20 cellular contexts compared by ENCODE assay signal in the genomic region with DNA sequence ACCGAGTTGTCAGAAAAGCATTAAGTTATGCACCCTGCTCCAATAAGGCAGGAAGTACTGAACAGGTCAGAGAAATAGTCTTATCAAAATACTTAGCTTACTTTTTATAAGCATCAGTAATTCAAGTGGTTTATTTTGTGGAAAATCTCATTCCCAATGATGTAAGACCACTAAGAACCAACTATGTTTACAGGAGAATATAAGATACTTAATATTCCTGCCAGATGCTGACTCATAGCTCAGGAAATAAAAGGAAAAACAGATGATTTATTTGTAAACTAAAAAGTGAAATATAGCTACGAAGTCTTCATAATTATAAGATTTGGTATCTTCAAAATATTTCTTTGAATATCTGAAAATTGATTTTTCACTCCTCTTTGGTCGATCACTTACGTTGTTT.
"Had no signal": no experiment of that assay in that cellular context is flagged by ENCODE, and none has a peak within 500 bp of the region (broad histone marks: within the 10 kb centered on the region; RNA-seq: fewer than 3 reads in every experiment).

No MANE protein-coding gene starts in this region.

- H3K4me1 ChIP-seq: body of pancreas had no signal

- H3K9me3 ChIP-seq: body of pancreas had no signal

- DNase-seq: activated CD4-positive, alpha-beta T cell treated with anti-CD3 and anti-CD28 coated beads, Interleukin-2, amount 50 U/mL, for 4 hours; activated CD4-positive, CD25-positive, alpha-beta regulatory T cell treated with anti-CD3 and anti-CD28 coated beads, Interleukin-2, amount 50 U/mL, for 72 hours; activated CD8-positive, alpha-beta memory T cell treated with anti-CD3 and anti-CD28 coated beads, Interleukin-2, amount 10 ng/mL, durations not matched to agents 7 days and 5 days; activated naive CD4-positive, alpha-beta T cell treated with anti-CD3 and anti-CD28 coated beads, Interleukin-2, amount 10 ng/mL, durations not matched to agents 7 days and 5 days; activated T-cell treated with anti-CD3 and anti-CD28 coated beads, Interleukin-2, amount 50 U/mL, for 1 hour; body of pancreas; central memory CD4-positive, alpha-beta T cell; effector CD8-positive, alpha-beta T cell; glutamatergic neuron; hypothalamus; left ventricle myocardium superior; naive thymus-derived CD8-positive, alpha-beta T cell; posterior cingulate gyrus; retina; stimulated activated CD4-positive, alpha-beta T cell treated with anti-CD3 and anti-CD28 coated beads, Interleukin-4, amount 100 ng/mL, for 1 hour; stimulated activated naive CD8-positive, alpha-beta T cell treated with anti-CD3 and anti-CD28 coated beads, Interleukin-15, Interleukin-2, amounts not matched to agents 100 U/mL and 50 U/mL, for 24 hours; T-helper 1 cell; trophoblast cell had no signal

- H3K4me3 ChIP-seq: body of pancreas, coronary artery, SK-N-MC had no signal

- H3K27me3 ChIP-seq: body of pancreas had no signal

- ATAC-seq: activated CD8-positive, alpha-beta memory T cell treated with anti-CD3 and anti-CD28 coated beads, Interleukin-2, amount 10 ng/mL, durations not matched to agents 7 days and 5 days; body of pancreas; left ventricle myocardium superior; naive thymus-derived CD8-positive, alpha-beta T cell; stimulated activated naive CD8-positive, alpha-beta T cell treated with anti-CD3 and anti-CD28 coated beads, Interleukin-15, Interleukin-2, amounts not matched to agents 100 U/mL and 50 U/mL, for 24 hours had no signal

- H3K27ac ChIP-seq: body of pancreas, coronary artery, SK-N-MC had no signal
